In genomic region chr11:9210224-9210921, GRCh38 we compare ENCODE assay signal across 11 cellular contexts. TPM values are rescaled to one million over a fixed set of nuclear protein-coding genes. Genes with fewer than 3 reads are reported as not detected.
A peak's percentile ranks its signal among the peaks of the same experiment; 100 is the strongest.
DNase-seq lines count a peak whose midpoint lies in the region; ATAC-seq and TF ChIP-seq lines count a peak whose summit lies in the region.
"Had no signal": no experiment of that assay in that cellular context is flagged by ENCODE, and none has a peak within 500 bp of the region (broad histone marks: within the 10 kb centered on the region; RNA-seq: fewer than 3 reads in every experiment).

No MANE protein-coding gene starts in this region.

- H3K9ac ChIP-seq in GM23248 (no peak overlapping the region), mesenchymal stem cell (ENCODE audit: low read length) (peak overlapping the region; percentile 24)

- H3K14ac ChIP-seq in mesenchymal stem cell (ENCODE audit: low read length in 2 of 2), result no peak overlapping the region

- H3K4me1 ChIP-seq in CD8-positive, alpha-beta T cell (ENCODE audit: insufficient read depth, low read length), result peaks cover 31% of the 10 kb centered on the region
- H3K4me1 ChIP-seq in GM23248 (ENCODE audit: insufficient read depth), result peaks cover 63% of the 10 kb centered on the region
- peaks cover 9% of the 10 kb centered on the region for H3K4me1 ChIP-seq in mesenchymal stem cell (ENCODE audit: control insufficient read depth, insufficient read depth, low read depth, low read length)
- peaks cover 0 to 52% (median 8%) of the 10 kb centered on the region in 4 donors for H3K4me1 ChIP-seq in tibial artery

- CTCF ChIA-PET in CD8-positive, alpha-beta T cell (lab: Charles Lee), result no interaction called here

- 87 to 88% methylated on average over 5 of the region's 5 CpGs for WGBS in GM23248 (ENCODE audit: low coverage in 1 of 2, low lambda C conversion rate in 2 of 2, missing lambda C conversion rate in 2 of 2), 2 experiments
- 94% methylated on average over 4 of the region's 5 CpGs for WGBS in mesenchymal stem cell

- no peaks in the 10 kb centered on the region for H3K36me3 ChIP-seq in CD8-positive, alpha-beta T cell (ENCODE audit: insufficient read depth, low read length)
- H3K36me3 ChIP-seq in GM23248 (ENCODE audit: low read depth) (0 out of 2 replicates have a peak, but pooled peaks cover under 1% of the 10 kb centered on the region), mesenchymal stem cell (ENCODE audit: control insufficient read depth in 1 of 2, insufficient read depth in 2 of 2, low read depth in 1 of 2, low read length in 2 of 2) (peaks cover 0 to 13% of the 10 kb centered on the region in 2 experiments), tibial artery (no peaks in the 10 kb centered on the region)

- ATAC-seq in CD8-positive, alpha-beta T cell, result no peak

- POLR2A ChIA-PET in CD8-positive, alpha-beta T cell (lab: Charles Lee), result no interaction called here

- peak overlapping the region in 1 of 2 experiments; percentile 72 for H2BK12ac ChIP-seq in mesenchymal stem cell (ENCODE audit: low read length in 2 of 2)

- no peak overlapping the region for H2BK120ac ChIP-seq in mesenchymal stem cell (ENCODE audit: low read depth, low read length)

- no peaks in the 10 kb centered on the region for H3K9me2 ChIP-seq in GM23248 (ENCODE audit: insufficient read depth)

- H3K36me3 Mint-ChIP-seq in CD8-positive, alpha-beta T cell, result peaks cover 6% of the 10 kb centered on the region
- H3K36me3 Mint-ChIP-seq in activated naive CD8-positive, alpha-beta T cell, result no peaks in the 10 kb centered on the region
- H3K36me3 Mint-ChIP-seq: CD4-positive, CD25-positive, alpha-beta regulatory T cell had no signal

- H3K23ac ChIP-seq in mesenchymal stem cell (ENCODE audit: low read length in 2 of 2), result no peak overlapping the region

- H4K8ac ChIP-seq in mesenchymal stem cell (ENCODE audit: low read length), result no peak overlapping the region

- H3F3A ChIP-seq in GM23248 (ENCODE audit: insufficient read depth), result peaks cover 29% of the 10 kb centered on the region

- H3K27me3 ChIP-seq in CD8-positive, alpha-beta T cell (ENCODE audit: insufficient read depth, low read length), result no peaks in the 10 kb centered on the region
- no peaks in the 10 kb centered on the region for H3K27me3 ChIP-seq in GM23248 (replicated peaks; ENCODE audit: insufficient read depth)
- H3K27me3 ChIP-seq in mesenchymal stem cell (ENCODE audit: control insufficient read depth in 1 of 2, insufficient read depth in 1 of 2, low read length in 2 of 2), result no peaks in the 10 kb centered on the region
- H3K27me3 ChIP-seq in tibial artery, result no peaks in the 10 kb centered on the region

- no peak for DNase-seq in CD8-positive, alpha-beta T cell
- peak; percentile 28 for DNase-seq in GM23248
- DNase-seq in mesenchymal stem cell, result no peak
- DNase-seq in glomerular visceral epithelial cell (ENCODE audit: extremely low spot score), result no peak
- no peak for DNase-seq in coronary artery (ENCODE audit: low spot score)
- no peak for DNase-seq in tibial artery
- DNase-seq: aorta; CD4-positive, CD25-positive, alpha-beta regulatory T cell; stimulated activated naive CD4-positive, alpha-beta T cell; SW 1271 had no signal

- H3K4me3 Mint-ChIP-seq in CD8-positive, alpha-beta T cell, result no peak overlapping the region
- H3K4me3 Mint-ChIP-seq in activated naive CD8-positive, alpha-beta T cell, result peak overlapping the region; percentile 55
- H3K4me3 Mint-ChIP-seq: CD4-positive, CD25-positive, alpha-beta regulatory T cell had no signal

- H3K9me3 Mint-ChIP-seq in CD8-positive, alpha-beta T cell, result no peaks in the 10 kb centered on the region
- H3K9me3 Mint-ChIP-seq in activated naive CD8-positive, alpha-beta T cell (ENCODE audit: low read depth), result no peaks in the 10 kb centered on the region
- H3K9me3 Mint-ChIP-seq: CD4-positive, CD25-positive, alpha-beta regulatory T cell had no signal

- peak overlapping the region; percentile 11 to 52 for H3K18ac ChIP-seq in mesenchymal stem cell (ENCODE audit: low read depth in 1 of 2, low read length in 2 of 2)

- H3K4me1 Mint-ChIP-seq in CD8-positive, alpha-beta T cell (ENCODE audit: low read depth), result peaks cover 62% of the 10 kb centered on the region
- peaks cover 74% of the 10 kb centered on the region for H3K4me1 Mint-ChIP-seq in activated naive CD8-positive, alpha-beta T cell (ENCODE audit: low read depth)

- peak overlapping the region in 1 of 2 experiments; percentile 37 for H3K4ac ChIP-seq in mesenchymal stem cell (ENCODE audit: low read depth in 1 of 2, low read length in 2 of 2)

- TF ChIP-seq CTCF in CD8-positive, alpha-beta T cell (IDR thresholded peaks at IDR 0.05), result no peak
- TF ChIP-seq CTCF in coronary artery (IDR thresholded peaks at IDR 0.05) (no peak), tibial artery (IDR thresholded peaks at IDR 0.05) (no peak)

- H3K4me2 ChIP-seq in GM23248 (ENCODE audit: unreplicated experiment), result peak overlapping the region; percentile 6
- H3K4me2 ChIP-seq in mesenchymal stem cell (ENCODE audit: low read length, poor library complexity, severe bottlenecking), result no peak overlapping the region

- H2AK5ac ChIP-seq in mesenchymal stem cell (ENCODE audit: low read length, severe bottlenecking), result no peak overlapping the region

- no peak overlapping the region for H3K4me3 ChIP-seq in CD8-positive, alpha-beta T cell (ENCODE audit: low read depth, low read length)
- H3K4me3 ChIP-seq in GM23248 (no peak overlapping the region), mesenchymal stem cell (ENCODE audit: insufficient read depth in 1 of 2, low read depth in 1 of 2, low read length in 2 of 2) (no peak overlapping the region), coronary artery (no peak overlapping the region), tibial artery (no peak overlapping the region)

- no peaks in the 10 kb centered on the region for H3K27me3 Mint-ChIP-seq in CD8-positive, alpha-beta T cell (ENCODE audit: low read depth)
- no peaks in the 10 kb centered on the region for H3K27me3 Mint-ChIP-seq in activated naive CD8-positive, alpha-beta T cell
- H3K27me3 Mint-ChIP-seq: CD4-positive, CD25-positive, alpha-beta regulatory T cell had no signal

- H3K9me3 ChIP-seq in CD8-positive, alpha-beta T cell (ENCODE audit: low read length), result no peaks in the 10 kb centered on the region
- H3K9me3 ChIP-seq in GM23248 (ENCODE audit: low read depth) (no peaks in the 10 kb centered on the region), mesenchymal stem cell (ENCODE audit: control insufficient read depth, low read length) (no peaks in the 10 kb centered on the region), tibial artery (no peaks in the 10 kb centered on the region)

- peaks cover 7% of the 10 kb centered on the region for H3K79me1 ChIP-seq in mesenchymal stem cell (replicated peaks; ENCODE audit: low read length, poor library complexity, severe bottlenecking)

- H3K27ac Mint-ChIP-seq in CD8-positive, alpha-beta T cell, result peak overlapping the region; percentile 30
- H3K27ac Mint-ChIP-seq in activated naive CD8-positive, alpha-beta T cell, result peak overlapping the region; percentile 81

- no peak overlapping the region for H4K91ac ChIP-seq in mesenchymal stem cell (ENCODE audit: low read length)

- in situ Hi-C loops in GM23248 (cut with MboI), result no loop called here

- intact Hi-C loops in CD8-positive, alpha-beta T cell (cut with DNase I, micrococcal nuclease), result no loop called here
- intact Hi-C loops in tibial artery (cut with DNase I; ENCODE audit: low total_unique reads), result no loop called here

- H2BK15ac ChIP-seq in mesenchymal stem cell (ENCODE audit: low read depth, poor library complexity, severe bottlenecking), result no peak overlapping the region

- H2AFZ ChIP-seq in GM23248 (no peak overlapping the region), mesenchymal stem cell (ENCODE audit: low read depth, low read length) (no peak overlapping the region)

- H3K79me2 ChIP-seq in GM23248 (ENCODE audit: insufficient read depth), result peaks cover 100% of the 10 kb centered on the region

- peaks cover 4% of the 10 kb centered on the region; the same call in 1 of the 2 replicates for H4K20me1 ChIP-seq in GM23248 (ENCODE audit: insufficient read depth)

- H3K27ac ChIP-seq in CD8-positive, alpha-beta T cell (ENCODE audit: low read depth, low read length), result no peak overlapping the region
- H3K27ac ChIP-seq in GM23248 (peak overlapping the region; percentile 20), mesenchymal stem cell (ENCODE audit: low read length, poor library complexity, severe bottlenecking) (peak overlapping the region; percentile 51), coronary artery (no peak overlapping the region), tibial artery (no peak overlapping the region)

- H2BK5ac ChIP-seq in mesenchymal stem cell (ENCODE audit: low read depth, low read length, poor library complexity, severe bottlenecking), result no peak overlapping the region

RNA-seq across cellular contexts. Expression of gene DENND5A, which starts 54.8 kb away (rescaled TPM):
- total RNA-seq in CD8-positive, alpha-beta T cell, result 10 to 100 TPM; 78.8 to 81.7 TPM
- 113 and 127 TPM in 2 replicates for total RNA-seq in GM23248 (2014; rRNA removed; shearing (Covaris generic))
- 24.9 and 28.4 TPM in 2 replicates for polyA plus RNA-seq in GM23248 (2016; fragmentation: Nextera tagmentation; extraction: Ambion mirVana)
- polyA plus RNA-seq in mesenchymal stem cell (2013, experiment 1 of 2), result 55.3 TPM
- polyA plus RNA-seq in mesenchymal stem cell (2013, experiment 2 of 2), result 56.6 TPM

Comparison
In these comparisons a context has a peak if more than half of its experiments do, and no peak if none do; other contexts are left out.
1. H3K27ac ChIP-seq: peak in GM23248 (single experiment) and mesenchymal stem cell (single experiment); none in CD8-positive, alpha-beta T cell (single experiment), coronary artery (0 of 2) and tibial artery (0 of 2).